ENCODE assay signal across 13 cellular contexts in the genomic region with DNA sequence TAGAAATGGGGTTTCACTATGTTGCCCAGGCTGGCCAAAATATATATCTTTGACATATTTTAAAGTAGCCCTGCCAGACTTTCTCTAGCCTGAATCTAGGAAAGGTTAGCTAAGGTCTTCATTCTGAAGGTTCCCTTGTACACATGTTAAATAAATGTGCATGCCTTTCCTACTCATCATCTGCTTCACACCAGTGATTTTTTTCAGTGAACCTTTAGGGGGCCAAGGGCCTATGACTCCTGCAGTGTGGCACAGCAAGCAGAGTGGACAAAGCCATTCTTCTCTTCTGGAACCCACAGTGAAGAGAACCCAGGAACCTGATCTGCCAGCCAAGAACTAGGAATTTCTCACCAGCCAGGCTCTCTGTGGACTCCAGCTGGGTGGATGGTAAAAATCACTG. TPM values are rescaled to one million over a fixed set of nuclear protein-coding genes. Genes with fewer than 3 reads are reported as not detected.
DNase-seq lines count a peak whose midpoint lies in the region; ATAC-seq and TF ChIP-seq lines count a peak whose summit lies in the region.
"Had no signal": no experiment of that assay in that cellular context is flagged by ENCODE, and none has a peak within 500 bp of the region (broad histone marks: within the 10 kb centered on the region; RNA-seq: fewer than 3 reads in every experiment).

No MANE protein-coding gene starts in this region.

- H3K4me3 ChIP-seq in endodermal cell (ENCODE audit: low read length) = peak overlapping the region; percentile 66
- H3K4me3 ChIP-seq: BLaER1 had no signal

- TF ChIP-seq CTCF in HFFc6 (IDR thresholded peaks at IDR 0.05) = no peak
- TF ChIP-seq CTCF in endodermal cell (conservative IDR thresholded peaks at IDR 0.05) = no peak

- H3K4me3 Mint-ChIP-seq in HFFc6 (no peak overlapping the region), endodermal cell (no peak overlapping the region)
- H3K4me3 Mint-ChIP-seq: CD8-positive, alpha-beta memory T cell had no signal

- H3K27ac ChIP-seq in endodermal cell (ENCODE audit: low read depth, low read length) = no peak overlapping the region
- H3K27ac ChIP-seq: BLaER1 had no signal

- peaks cover 37% of the 10 kb centered on the region for H3K9me3 ChIP-seq in endodermal cell (ENCODE audit: control insufficient read depth, low read length)

- no peak overlapping the region for H3K27ac Mint-ChIP-seq in HFFc6
- no peak overlapping the region for H3K27ac Mint-ChIP-seq in endodermal cell
- H3K27ac Mint-ChIP-seq: CD8-positive, alpha-beta memory T cell had no signal

- peaks cover 8% of the 10 kb centered on the region for H3K36me3 Mint-ChIP-seq in HFFc6 (ENCODE audit: low read depth)
- peaks cover 6% of the 10 kb centered on the region for H3K36me3 Mint-ChIP-seq in endodermal cell (ENCODE audit: low read depth)

- H3K36me3 ChIP-seq in endodermal cell (ENCODE audit: control insufficient read depth, insufficient read depth, low read length) = no peaks in the 10 kb centered on the region
- H3K36me3 ChIP-seq: BLaER1 had no signal

- H3K9me3 Mint-ChIP-seq in HFFc6 (peaks cover 8% of the 10 kb centered on the region), endodermal cell (peaks cover 54% of the 10 kb centered on the region)

- ATAC-seq in GM19351 (IDR thresholded peaks at IDR 0.05; ENCODE audit: unreplicated experiment) (no peak), HG02588 (IDR thresholded peaks at IDR 0.05; ENCODE audit: unreplicated experiment) (no peak)
- ATAC-seq: HCT116 had no signal

- no peaks in the 10 kb centered on the region for H3K27me3 ChIP-seq in endodermal cell (ENCODE audit: control insufficient read depth, insufficient read depth, low read length, poor library complexity, severe bottlenecking)
- H3K27me3 ChIP-seq: BLaER1 had no signal

- peak; percentile 15 for DNase-seq in EL
- peak; percentile 9 for DNase-seq in HFFc6
- DNase-seq in endodermal cell = no peak
- DNase-seq in renal cortical epithelial cell (ENCODE audit: low read depth) = peak; percentile 59
- no peak for DNase-seq in mucosa of gallbladder (ENCODE audit: low spot score)
- DNase-seq: 8988T; AML-193; Caco-2; CD8-positive, alpha-beta memory T cell had no signal

- H3K4me1 ChIP-seq in endodermal cell (ENCODE audit: control insufficient read depth, insufficient read depth, low read length) = no peaks in the 10 kb centered on the region
- H3K4me1 ChIP-seq: Caco-2 had no signal

- no peak overlapping the region for H3K9ac ChIP-seq in endodermal cell (ENCODE audit: extremely low read depth, low read length, poor library complexity, severe bottlenecking)
- H3K9ac ChIP-seq: BLaER1 had no signal

- H3K4me1 Mint-ChIP-seq in HFFc6 (ENCODE audit: low read depth) = peaks cover 25% of the 10 kb centered on the region
- peaks cover 11% of the 10 kb centered on the region for H3K4me1 Mint-ChIP-seq in endodermal cell
- H3K4me1 Mint-ChIP-seq: CD8-positive, alpha-beta memory T cell had no signal

- H3K27me3 Mint-ChIP-seq in HFFc6 (ENCODE audit: insufficient read depth) (peaks cover 19% of the 10 kb centered on the region), endodermal cell (ENCODE audit: insufficient read depth) (peaks cover 2% of the 10 kb centered on the region)

RNA-seq across cellular contexts. Expression of gene CBR1, which starts 22.9 kb away (rescaled TPM):
- 100 to 1,000 TPM; 103 to 144 (median 138) TPM for total RNA-seq in HFFc6 (2021; fragmentation: NEBNext Ultra II Directional; extraction: Animal tissue kit (Norgen Biotek cat#: 25700))
- total RNA-seq in endodermal cell (10 to 100 TPM in 1 of 2 donors, under 1 TPM in 1; 0.40 to 15.1 TPM), renal cortical epithelial cell (113 and 293 TPM in 2 replicates), mucosa of gallbladder (133 TPM)
- 35.6 TPM for polyA plus RNA-seq in endodermal cell (2013, experiment 1 of 2)
- polyA plus RNA-seq in endodermal cell (2013, experiment 2 of 2) = 31.5 TPM

RNA-seq across cellular contexts. Expression of gene SETD4, which starts 32.4 kb away (rescaled TPM):
- 10 to 100 TPM in 1 of 6 experiments, 1 to 10 TPM in 5; 7.6 to 10.1 (median 8.7) TPM for total RNA-seq in HFFc6 (2021; fragmentation: NEBNext Ultra II Directional; extraction: Animal tissue kit (Norgen Biotek cat#: 25700))
- total RNA-seq in endodermal cell (10 to 100 TPM; 27.8 to 31.9 TPM), renal cortical epithelial cell (29.4 and 30.2 TPM in 2 replicates), mucosa of gallbladder (25.1 TPM)
- polyA plus RNA-seq in endodermal cell (2013, experiment 1 of 2) = 26.0 TPM
- polyA plus RNA-seq in endodermal cell (2013, experiment 2 of 2) = 24.1 TPM

RNA-seq across cellular contexts. Expression of gene CBR3, which starts 42.2 kb away (rescaled TPM):
- 10 to 100 TPM; 15.1 to 25.9 (median 23.5) TPM for total RNA-seq in HFFc6 (2021; fragmentation: NEBNext Ultra II Directional; extraction: Animal tissue kit (Norgen Biotek cat#: 25700))
- total RNA-seq in endodermal cell (not detected), renal cortical epithelial cell (1.4 and 3.3 TPM in 2 replicates), mucosa of gallbladder (4.8 TPM)
- polyA plus RNA-seq in endodermal cell (2013, experiment 1 of 2) = 0.32 TPM
- polyA plus RNA-seq in endodermal cell (2013, experiment 2 of 2) = 0.37 TPM
- total RNA-seq: Caco-2 had no signal

Comparison
In these comparisons a context has a peak if more than half of its experiments do, and no peak if none do; other contexts are left out.
1. DNase-seq: peak in EL (single experiment), HFFc6 (single experiment) and renal cortical epithelial cell (single experiment); none in endodermal cell (single experiment) and mucosa of gallbladder (single experiment).